In genomic region chr4:95044204-95044848, GRCh38 we compare ENCODE assay signal across 24 cellular contexts.
DNase-seq lines count a peak whose midpoint lies in the region; ATAC-seq, FAIRE-seq and TF ChIP-seq lines count a peak whose summit lies in the region.
"Had no signal": no experiment of that assay in that cellular context is flagged by ENCODE, and none has a peak within 500 bp of the region (broad histone marks: within the 10 kb centered on the region; RNA-seq: fewer than 3 reads in every experiment).

No MANE protein-coding gene starts in this region.

- H3K23me2 ChIP-seq in H1 (ENCODE audit: low read depth, low read length), result no peaks in the 10 kb centered on the region

- H3K36me3 ChIP-seq in A673 (ENCODE audit: insufficient read depth, low read length, poor library complexity, severe bottlenecking) (no peaks in the 10 kb centered on the region), HUES64 (ENCODE audit: insufficient read depth, low read length) (no peaks in the 10 kb centered on the region), H1 (ENCODE audit: control insufficient read depth in 2 of 4, insufficient read depth in 4 of 4, low read length in 3 of 4) (no peaks in the 10 kb centered on the region), MG63 (no peaks in the 10 kb centered on the region)
- H3K36me3 ChIP-seq: heart right ventricle, lower lobe of right lung, ovary had no signal

- 17% methylated on average over 4 of the region's 5 CpGs for WGBS in HUES64
- 39% methylated on average over 5 of the region's 5 CpGs; no CpG with 5 or more reads in 1 of the 2 experiments for WGBS in H1 (ENCODE audit: extremely low coverage in 1 of 2, insufficient coverage in 1 of 2, insufficient read length in 1 of 2, insufficient replicate concordance in 2 of 2, low coverage in 1 of 2, low lambda C conversion rate in 2 of 2, missing lambda C conversion rate in 1 of 2), 2 experiments

- no peak overlapping the region for H2BK20ac ChIP-seq in H1 (ENCODE audit: low read length)

- H3K56ac ChIP-seq in H1 (replicated peaks; ENCODE audit: insufficient read length, low read depth, low read length), result no peak overlapping the region

- H2BK120ac ChIP-seq in H1 (replicated peaks; ENCODE audit: low read depth, low read length), result no peak overlapping the region

- no peak overlapping the region for H4K5ac ChIP-seq in H1 (ENCODE audit: insufficient read length, low read depth, low read length)

- TF ChIP-seq POLR2A in H1 (IDR thresholded peaks at IDR 0.05; ENCODE audit: control extremely low read depth in 1 of 2, low read depth in 2 of 2, low read length in 2 of 2), result no peak

- CTCF ChIA-PET in A673 (lab: Charles Lee) (no interaction called here), H1 (lab: Charles Lee; ENCODE audit: partially characterized antibody) (interaction anchor here (0.6 to 0.8 kb wide), 2 partner anchors 10 to 400 kb away, joined by 3 read pairs; no protein-coding TSS in a partner anchor)

- TF ChIP-seq CTCF in A673 (conservative IDR thresholded peaks at IDR 0.05; ENCODE audit: low read depth, low read length) (no peak), H1 (IDR thresholded peaks at IDR 0.05; ENCODE audit: control extremely low read depth in 1 of 3, insufficient read depth in 1 of 3, low read depth in 1 of 3, low read length in 3 of 3) (no peak), nephron progenitor cell (IDR thresholded peaks at IDR 0.05) (no peak)

- H2AFZ ChIP-seq in H1 (ENCODE audit: low read length), result peak overlapping the region; percentile 60; the same call in 1 of the 2 replicates

- H3K4me1 ChIP-seq in A673 (ENCODE audit: insufficient read depth, low read length, poor library complexity, severe bottlenecking) (peaks cover 11% of the 10 kb centered on the region), HUES64 (ENCODE audit: insufficient read depth, low read length) (peaks cover 22% of the 10 kb centered on the region), H1 (replicated peaks in 1 of 4; ENCODE audit: control insufficient read depth in 3 of 4, insufficient read depth in 4 of 4, low read length in 3 of 4) (peaks cover 0 to 6% (median 3%) of the 10 kb centered on the region in 4 experiments; a peak in 4 of 7 replicates)
- H3K4me1 ChIP-seq: body of pancreas, heart right ventricle had no signal

- H3K9ac ChIP-seq in HUES64 (ENCODE audit: low read depth, low read length) (no peak overlapping the region), H1 (replicated peaks in 1 of 4; ENCODE audit: extremely low read depth in 1 of 4, low read depth in 3 of 4, low read length in 3 of 4) (no peak overlapping the region)

- no peak overlapping the region for H2AK5ac ChIP-seq in H1 (ENCODE audit: low read depth, low read length)

- intact Hi-C loops in A673 (cut with micrococcal nuclease; ENCODE audit: unreplicated experiment), result no loop called here

- H3K4me1 Mint-ChIP-seq in nephron progenitor cell, result peaks cover 5% of the 10 kb centered on the region
- H3K4me1 Mint-ChIP-seq: activated naive CD8-positive, alpha-beta T cell treated with anti-CD3 and anti-CD28 coated beads for 36 hours had no signal

- POLR2A ChIA-PET in A673 (lab: Charles Lee; ENCODE audit: low non-redundant PET), result no interaction called here
- POLR2A ChIA-PET in H1 (lab: Charles Lee; ENCODE audit: partially characterized antibody), result no interaction called here

- H2BK5ac ChIP-seq in H1 (ENCODE audit: low read depth, low read length), result no peak overlapping the region

- H3K23ac ChIP-seq in H1 (ENCODE audit: insufficient read length), result no peak overlapping the region

- DNase-seq in A673 (ENCODE audit: low spot score) (peak; percentile 29), H1 (ENCODE audit: low read depth in 1 of 2, low spot score in 2 of 2) (no peak), nephron progenitor cell (peak; percentile 6), HK-2 (ENCODE audit: unreplicated experiment) (no peak), MG63 (no peak), SKM-1 treated with dmso at 0.1 percent for 144 hours (lab: John Stamatoyannopoulos, UW; ENCODE audit: unreplicated experiment) (no peak)
- DNase-seq: activated CD4-positive, alpha-beta T cell treated with anti-CD3 and anti-CD28 coated beads, Interleukin-2, amount 50 U/mL, for 1 hour; activated CD8-positive, alpha-beta memory T cell treated with anti-CD3 and anti-CD28 coated beads, Interleukin-2, amount 50 U/mL, for 4 hours; activated naive CD8-positive, alpha-beta T cell treated with anti-CD3 and anti-CD28 coated beads for 36 hours; body of pancreas; GDM1; heart right ventricle; islet precursor cell; lower lobe of right lung; NCI-H1436 treated with DMSO at 0.1 percent for 48 hours; NCI-H748 treated with DMSO at 0.1 percent for 48 hours; ovary; SHP77; T-helper 1 cell; testis had no signal

- H3K9me3 ChIP-seq in A673 (ENCODE audit: low read depth, low read length, poor library complexity, severe bottlenecking) (no peaks in the 10 kb centered on the region), HUES64 (ENCODE audit: insufficient read depth, low read depth, low read length) (no peaks in the 10 kb centered on the region), H1 (ENCODE audit: insufficient read depth in 2 of 2, low read depth in 1 of 2, low read length in 1 of 2) (no peaks in the 10 kb centered on the region), MG63 (no peaks in the 10 kb centered on the region)
- H3K9me3 ChIP-seq: body of pancreas, heart right ventricle, lower lobe of right lung, ovary, testis had no signal

- H3K4ac ChIP-seq in H1 (replicated peaks; ENCODE audit: insufficient read length, low read depth, low read length), result no peak overlapping the region

- H4K8ac ChIP-seq in H1 (ENCODE audit: extremely low read depth, insufficient read depth, low read length), result no peak overlapping the region

- no peak overlapping the region for H2BK15ac ChIP-seq in H1 (ENCODE audit: low read length)

- no peak for FAIRE-seq in H1 (lab: Jason Lieb, UNC)

- H3K9me3 Mint-ChIP-seq in nephron progenitor cell, result peaks cover 4% of the 10 kb centered on the region
- H3K9me3 Mint-ChIP-seq: activated naive CD8-positive, alpha-beta T cell treated with anti-CD3 and anti-CD28 coated beads for 36 hours; activated T-helper 2 cell treated with anti-CD3 and anti-CD28 coated beads, Interferon-gamma antibody, Interleukin-2, Interleukin-4, amounts not matched to agents 10 μg/mL and 5 μg/mL and 100 μg/mL, durations not matched to agents 14 hours and 24 hours and 36 hours had no signal

- TF ChIP-seq EP300 in H1 (IDR thresholded peaks at IDR 0.05; ENCODE audit: borderline replicate concordance in 1 of 2, low read depth in 2 of 2, low read length in 2 of 2), result no peak

- no peak overlapping the region for H3K14ac ChIP-seq in H1 (ENCODE audit: insufficient read length)

- H3K27ac ChIP-seq in A673 (ENCODE audit: low read depth, low read length, poor library complexity, severe bottlenecking), result no peak overlapping the region
- H3K27ac ChIP-seq in HUES64 (ENCODE audit: low read depth, low read length), result peak overlapping the region; percentile 77
- H3K27ac ChIP-seq in H1 (ENCODE audit: low read depth, low read length), result no peak overlapping the region
- H3K27ac ChIP-seq: body of pancreas, heart right ventricle, lower lobe of right lung, ovary, testis had no signal

- no peaks in the 10 kb centered on the region for H3K27me3 Mint-ChIP-seq in nephron progenitor cell (ENCODE audit: low read depth, poor library complexity)
- H3K27me3 Mint-ChIP-seq: activated naive CD8-positive, alpha-beta T cell treated with anti-CD3 and anti-CD28 coated beads for 36 hours had no signal

- peak overlapping the region; percentile 9 to 38; a peak in 3 of 4 replicates for H3K4me2 ChIP-seq in H1 (ENCODE audit: insufficient read depth in 1 of 2, low read depth in 2 of 2, low read length in 2 of 2)

- H3K4me3 Mint-ChIP-seq in nephron progenitor cell, result no peak overlapping the region
- H3K4me3 Mint-ChIP-seq: activated naive CD8-positive, alpha-beta T cell treated with anti-CD3 and anti-CD28 coated beads for 36 hours had no signal

- H3K79me1 ChIP-seq in H1 (ENCODE audit: low read depth, low read length), result no peaks in the 10 kb centered on the region

- ATAC-seq in HG03565 (IDR thresholded peaks at IDR 0.05; ENCODE audit: unreplicated experiment), result no peak
- ATAC-seq: body of pancreas, HCT116, heart right ventricle, lower lobe of right lung had no signal

- no TSS peak for BruUV-seq in A673 (replicated peaks; lab: Mats Ljungman, UMichigan)

- H3K27ac Mint-ChIP-seq in nephron progenitor cell, result no peak overlapping the region
- H3K27ac Mint-ChIP-seq: activated naive CD8-positive, alpha-beta T cell treated with anti-CD3 and anti-CD28 coated beads for 36 hours; activated T-helper 2 cell treated with anti-CD3 and anti-CD28 coated beads, Interferon-gamma antibody, Interleukin-2, Interleukin-4, amounts not matched to agents 10 μg/mL and 5 μg/mL and 100 μg/mL, durations not matched to agents 14 hours and 24 hours and 36 hours had no signal

- no peak overlapping the region for H3K4me3 ChIP-seq in A673 (ENCODE audit: low read depth, low read length, poor library complexity, severe bottlenecking)
- peak overlapping the region; percentile 38 for H3K4me3 ChIP-seq in HUES64 (ENCODE audit: low read length)
- no peak overlapping the region for H3K4me3 ChIP-seq in H1 (ENCODE audit: extremely low read depth in 1 of 4, insufficient read depth in 2 of 4, low read depth in 3 of 4, low read length in 4 of 4)
- no peak overlapping the region for H3K4me3 ChIP-seq in MG63
- H3K4me3 ChIP-seq: body of pancreas, heart right ventricle, lower lobe of right lung, ovary, testis had no signal

- no peaks in the 10 kb centered on the region for H3K27me3 ChIP-seq in A673 (replicated peaks; ENCODE audit: insufficient read depth, low read depth, low read length, poor library complexity)
- no peaks in the 10 kb centered on the region for H3K27me3 ChIP-seq in HUES64 (ENCODE audit: insufficient read depth, low read length)
- no peaks in the 10 kb centered on the region for H3K27me3 ChIP-seq in H1 (replicated peaks in 1 of 4; ENCODE audit: control insufficient read depth in 3 of 4, extremely low read depth in 1 of 4, insufficient read depth in 3 of 4, low read length in 3 of 4)
- H3K27me3 ChIP-seq in MG63, result no peaks in the 10 kb centered on the region
- H3K27me3 ChIP-seq: body of pancreas, heart right ventricle, ovary, testis had no signal

- no peaks in the 10 kb centered on the region for H4K20me1 ChIP-seq in H1 (replicated peaks in 1 of 2; ENCODE audit: control insufficient read depth in 1 of 2, insufficient read depth in 2 of 2, low read length in 2 of 2)

- no peaks in the 10 kb centered on the region for H3K36me3 Mint-ChIP-seq in nephron progenitor cell (ENCODE audit: low read depth)
- H3K36me3 Mint-ChIP-seq: activated naive CD8-positive, alpha-beta T cell treated with anti-CD3 and anti-CD28 coated beads for 36 hours had no signal

- no peak overlapping the region for H2BK12ac ChIP-seq in H1 (ENCODE audit: low read depth, low read length)

- TF ChIP-seq RAD21 in H1 (IDR thresholded peaks at IDR 0.05 in 1 of 2, conservative IDR thresholded peaks at IDR 0.05 in 1 of 2; ENCODE audit: low read depth in 2 of 2, low read length in 2 of 2), result no peak

- H3K18ac ChIP-seq in H1 (ENCODE audit: extremely low read depth, low read length), result no peak overlapping the region

- no peaks in the 10 kb centered on the region for H3K79me2 ChIP-seq in H1 (ENCODE audit: control insufficient read depth in 1 of 2, insufficient read depth in 2 of 2, low read length in 2 of 2)

- H4K91ac ChIP-seq in H1 (replicated peaks; ENCODE audit: insufficient read length, low read length), result no peak overlapping the region

TF ChIP-seq in H1, 55 proteins besides CTCF, POLR2A, EP300 and RAD21 (continues in another document):
- no peak for TF ChIP-seq CEBPB (IDR thresholded peaks at IDR 0.05; ENCODE audit: low read depth, low read length)
- TF ChIP-seq SP4 (IDR thresholded peaks at IDR 0.05; ENCODE audit: low read length), result no peak

Comparison
In these comparisons a context has a peak if more than half of its experiments do, and no peak if none do; other contexts are left out.
1. DNase-seq: peak in A673 (single experiment) and nephron progenitor cell (single experiment); none in H1 (0 of 2), HK-2 (single experiment), MG63 (single experiment) and SKM-1 treated with dmso at 0.1 percent for 144 hours (single experiment).